ENCODE assay signal across 16 cellular contexts in genomic region chr3:105364113-105364512, GRCh38. TPM values are rescaled to one million over a fixed set of nuclear protein-coding genes. Genes with fewer than 3 reads are reported as not detected.
A peak's percentile ranks its signal among the peaks of the same experiment; 100 is the strongest.
DNase-seq lines count a peak whose midpoint lies in the region; ATAC-seq and TF ChIP-seq lines count a peak whose summit lies in the region.
"Had no signal": no experiment of that assay in that cellular context is flagged by ENCODE, and none has a peak within 500 bp of the region (broad histone marks: within the 10 kb centered on the region; RNA-seq: fewer than 3 reads in every experiment).

No MANE protein-coding gene starts in this region.

- no peaks in the 10 kb centered on the region for H3K36me3 Mint-ChIP-seq in mesothelial cell of epicardium
- H3K36me3 Mint-ChIP-seq: naive thymus-derived CD4-positive, alpha-beta T cell had no signal

- DNase-seq in HCEC 1CT (peak; percentile 85), SJSA1 (ENCODE audit: low read depth in 1 of 2, low spot score in 2 of 2) (peak in 1 of 2 experiments; percentile 52), epithelial cell of esophagus (ENCODE audit: low read depth) (peak; percentile 62), osteoblast (ENCODE audit: insufficient read length, low spot score, missing footprints) (no peak), mesenteric fat pad (ENCODE audit: low spot score) (no peak), mesothelial cell of epicardium (ENCODE audit: low spot score in 2 of 2, unreplicated experiment in 2 of 2) (no peak), T-helper 1 cell (no peak)
- DNase-seq: activated CD8-positive, alpha-beta T cell treated with anti-CD3 and anti-CD28 coated beads, Interleukin-2, amount 10 ng/mL, durations not matched to agents 7 days and 5 days; dorsolateral prefrontal cortex; left ventricle myocardium superior; naive thymus-derived CD4-positive, alpha-beta T cell; NCI-H146 had no signal

- peak overlapping the region; percentile 99 for H3K4me2 ChIP-seq in osteoblast (ENCODE audit: insufficient read depth, low read length)
- H3K4me2 ChIP-seq: BLaER1, KMS-11 had no signal

- H3K9me3 ChIP-seq in SJSA1 (replicated peaks) (no peaks in the 10 kb centered on the region), osteoblast (ENCODE audit: low read depth, low read length) (no peaks in the 10 kb centered on the region)
- H3K9me3 ChIP-seq: BLaER1 had no signal

- H2AFZ ChIP-seq in osteoblast (ENCODE audit: low read length): no peak overlapping the region

- H3K4me1 ChIP-seq in SJSA1 (replicated peaks) (peaks cover 52% of the 10 kb centered on the region), osteoblast (ENCODE audit: insufficient read depth, low read length) (peaks cover 55% of the 10 kb centered on the region)

- H3K27me3 Mint-ChIP-seq in mesothelial cell of epicardium (ENCODE audit: low read depth): no peaks in the 10 kb centered on the region

- H3K27ac Mint-ChIP-seq in mesothelial cell of epicardium: no peak overlapping the region
- H3K27ac Mint-ChIP-seq: activated CD8-positive, alpha-beta T cell treated with anti-CD3 and anti-CD28 coated beads, Interleukin-2, amount 10 ng/mL, durations not matched to agents 7 days and 5 days; naive thymus-derived CD4-positive, alpha-beta T cell had no signal

- H3K36me3 ChIP-seq in SJSA1 (peaks cover 5% of the 10 kb centered on the region; the same call in 1 of the 2 replicates), osteoblast (ENCODE audit: insufficient read depth, low read length) (no peaks in the 10 kb centered on the region)
- H3K36me3 ChIP-seq: BLaER1 had no signal

- ATAC-seq in GM19023 (IDR thresholded peaks at IDR 0.05; ENCODE audit: unreplicated experiment): no peak
- ATAC-seq: activated CD8-positive, alpha-beta T cell treated with anti-CD3 and anti-CD28 coated beads, Interleukin-2, amount 10 ng/mL, durations not matched to agents 7 days and 5 days; left ventricle myocardium superior; naive thymus-derived CD4-positive, alpha-beta T cell had no signal

- peaks cover 31% of the 10 kb centered on the region for H3K4me1 Mint-ChIP-seq in mesothelial cell of epicardium

- no peaks in the 10 kb centered on the region for H3K9me3 Mint-ChIP-seq in mesothelial cell of epicardium
- H3K9me3 Mint-ChIP-seq: naive thymus-derived CD4-positive, alpha-beta T cell had no signal

- TF ChIP-seq CTCF in epithelial cell of esophagus (IDR thresholded peaks at IDR 0.05; ENCODE audit: insufficient read depth, low read depth, low read length, missing control alignments) (no peak), osteoblast (IDR thresholded peaks at IDR 0.05; ENCODE audit: extremely low read depth, low read depth, low read length) (no peak), mesothelial cell of epicardium (IDR thresholded peaks at IDR 0.05; ENCODE audit: unreplicated experiment) (no peak)

- H3K27me3 ChIP-seq in SJSA1 (replicated peaks): no peaks in the 10 kb centered on the region
- no peaks in the 10 kb centered on the region for H3K27me3 ChIP-seq in osteoblast (ENCODE audit: insufficient read depth, low read length)
- H3K27me3 ChIP-seq: dorsolateral prefrontal cortex had no signal

- no peaks in the 10 kb centered on the region for H4K20me1 ChIP-seq in osteoblast (ENCODE audit: insufficient read depth, low read length)
- H4K20me1 ChIP-seq: BLaER1 had no signal

- H3K27ac ChIP-seq in SJSA1 (peak overlapping the region; percentile 97), osteoblast (ENCODE audit: low read depth, low read length) (peak overlapping the region; percentile 96)
- H3K27ac ChIP-seq: BLaER1, HL-60, KMS-11 had no signal

- H3K4me3 ChIP-seq in SJSA1: no peak overlapping the region
- H3K4me3 ChIP-seq in epithelial cell of esophagus (ENCODE audit: low read length): no peak overlapping the region
- H3K4me3 ChIP-seq in osteoblast (ENCODE audit: insufficient read depth, low read length): no peak overlapping the region
- H3K4me3 ChIP-seq: BLaER1 had no signal

- H3K79me2 ChIP-seq in osteoblast (ENCODE audit: insufficient read depth, low read length): peaks cover 24% of the 10 kb centered on the region

- H3K4me3 Mint-ChIP-seq in mesothelial cell of epicardium: no peak overlapping the region
- H3K4me3 Mint-ChIP-seq: activated CD8-positive, alpha-beta T cell treated with anti-CD3 and anti-CD28 coated beads, Interleukin-2, amount 10 ng/mL, durations not matched to agents 7 days and 5 days had no signal

RNA-seq across cellular contexts. Expression of gene ALCAM, which starts 2.6 kb away (rescaled TPM):
- 93.7 and 119 TPM in 2 replicates for total RNA-seq in SJSA1 (2014; rRNA removed; shearing (Covaris generic))
- total RNA-seq in osteoblast (178 and 276 TPM in 2 replicates), mesenteric fat pad (9.9 TPM), mesothelial cell of epicardium (87.1 to 93.1 TPM (median 90.3 TPM) in 3 replicates)

Comparison
In these comparisons a context has a peak if more than half of its experiments do, and no peak if none do; other contexts are left out.
1. DNase-seq: peak in HCEC 1CT (single experiment) and epithelial cell of esophagus (single experiment); none in osteoblast (single experiment), mesenteric fat pad (single experiment), mesothelial cell of epicardium (0 of 2) and T-helper 1 cell (0 of 5).